ENCODE assay signal across 8 cellular contexts in genomic region chr1:24112381-24113169, GRCh38. TPM values are rescaled to one million over a fixed set of nuclear protein-coding genes. Genes with fewer than 3 reads are reported as not detected.
DNase-seq lines count a peak whose midpoint lies in the region; ATAC-seq and TF ChIP-seq lines count a peak whose summit lies in the region.

No MANE protein-coding gene starts in this region.

- peak; percentile 56 for ATAC-seq in thoracic aorta (ENCODE audit: insufficient number of reproducible peaks, low FRiP score, low read depth)
- ATAC-seq in HG03439 (IDR thresholded peaks at IDR 0.05; ENCODE audit: unreplicated experiment) = no peak

- DNase-seq in BE2C = peak; percentile 45
- peak; percentile 80 for DNase-seq in H4 (ENCODE audit: low spot score)
- peak; percentile 67 to 71 for DNase-seq in NOMO-1 (lab: John Stamatoyannopoulos, UW; ENCODE audit: unreplicated experiment in 2 of 2)
- DNase-seq in activated T-cell treated with anti-CD3 and anti-CD28 coated beads, Interleukin-2, amount 50 U/mL, for 1 hour = peak; percentile 27
- peak; percentile 58 for DNase-seq in fibroblast of villous mesenchyme (ENCODE audit: low read depth)
- peak; percentile 37 for DNase-seq in non-pigmented ciliary epithelial cell (ENCODE audit: low read depth)
- DNase-seq in thoracic aorta (ENCODE audit: low spot score) = peak; percentile 61

- H3K4me1 ChIP-seq in BE2C (no peaks in the 10 kb centered on the region), thoracic aorta (ENCODE audit: control insufficient read depth in 1 of 2, low read depth in 2 of 2) (peaks cover 13 to 23% of the 10 kb centered on the region in 2 donors)

- H3K36me3 ChIP-seq in BE2C = no peaks in the 10 kb centered on the region
- H3K36me3 ChIP-seq in thoracic aorta = no peaks in the 10 kb centered on the region

- peak; percentile 52 for TF ChIP-seq CTCF in BE2C (IDR thresholded peaks at IDR 0.05; ENCODE audit: low read depth, low read length)
- peak; percentile 58 for TF ChIP-seq CTCF in fibroblast of villous mesenchyme (IDR thresholded peaks at IDR 0.05; ENCODE audit: insufficient read depth, low read depth, low read length)
- peak; percentile 49 for TF ChIP-seq CTCF in thoracic aorta (IDR thresholded peaks at IDR 0.05)

- H3K4me3 ChIP-seq in BE2C (ENCODE audit: low read depth, low read length) (no peak overlapping the region), fibroblast of villous mesenchyme (ENCODE audit: low read depth, low read length) (no peak overlapping the region), thoracic aorta (peak overlapping the region; percentile 70)

- H3K27me3 ChIP-seq in BE2C (no peaks in the 10 kb centered on the region), thoracic aorta (replicated peaks; ENCODE audit: insufficient read depth) (no peaks in the 10 kb centered on the region)

- peak overlapping the region; percentile 85 to 88 for H3K27ac ChIP-seq in thoracic aorta

- H3K9me3 ChIP-seq in BE2C = no peaks in the 10 kb centered on the region
- no peaks in the 10 kb centered on the region for H3K9me3 ChIP-seq in thoracic aorta

RNA-seq across cellular contexts. Expression of gene MYOM3, which starts 0.6 kb away (rescaled TPM):
- not detected for polyA plus RNA-seq in BE2C (2012; ENCODE audit: insufficient read depth, insufficient read length, low read depth)
- not detected in 2 replicates for total RNA-seq in H4 (2014; rRNA removed; shearing (Covaris generic))
- total RNA-seq in fibroblast of villous mesenchyme (under 0.01 TPM in 1 of 2 replicates, not detected in the other), thoracic aorta (1 to 10 TPM; 1.5 to 1.6 TPM)

RNA-seq across cellular contexts. Expression of gene IL22RA1, which starts 30.4 kb away (rescaled TPM):
- not detected for polyA plus RNA-seq in BE2C (2012; ENCODE audit: insufficient read depth, insufficient read length, low read depth)
- total RNA-seq in H4 (2014; rRNA removed; shearing (Covaris generic)) = 0.85 and 1.2 TPM in 2 replicates
- total RNA-seq in fibroblast of villous mesenchyme (not detected in 2 replicates), thoracic aorta (under 1 TPM; 0.14 to 0.21 TPM)

Comparison
In these comparisons a context has a peak if more than half of its experiments do, and no peak if none do; other contexts are left out.
1. DNase-seq: peak in every context shown above with its lines; median percentile 80 in H4; 69 in NOMO-1; 61 in thoracic aorta; 58 in fibroblast of villous mesenchyme; 45 in BE2C; 37 in non-pigmented ciliary epithelial cell; 27 in activated T-cell treated with anti-CD3 and anti-CD28 coated beads, Interleukin-2, amount 50 U/mL, for 1 hour.